21 cellular contexts compared by ENCODE assay signal in the genomic region with DNA sequence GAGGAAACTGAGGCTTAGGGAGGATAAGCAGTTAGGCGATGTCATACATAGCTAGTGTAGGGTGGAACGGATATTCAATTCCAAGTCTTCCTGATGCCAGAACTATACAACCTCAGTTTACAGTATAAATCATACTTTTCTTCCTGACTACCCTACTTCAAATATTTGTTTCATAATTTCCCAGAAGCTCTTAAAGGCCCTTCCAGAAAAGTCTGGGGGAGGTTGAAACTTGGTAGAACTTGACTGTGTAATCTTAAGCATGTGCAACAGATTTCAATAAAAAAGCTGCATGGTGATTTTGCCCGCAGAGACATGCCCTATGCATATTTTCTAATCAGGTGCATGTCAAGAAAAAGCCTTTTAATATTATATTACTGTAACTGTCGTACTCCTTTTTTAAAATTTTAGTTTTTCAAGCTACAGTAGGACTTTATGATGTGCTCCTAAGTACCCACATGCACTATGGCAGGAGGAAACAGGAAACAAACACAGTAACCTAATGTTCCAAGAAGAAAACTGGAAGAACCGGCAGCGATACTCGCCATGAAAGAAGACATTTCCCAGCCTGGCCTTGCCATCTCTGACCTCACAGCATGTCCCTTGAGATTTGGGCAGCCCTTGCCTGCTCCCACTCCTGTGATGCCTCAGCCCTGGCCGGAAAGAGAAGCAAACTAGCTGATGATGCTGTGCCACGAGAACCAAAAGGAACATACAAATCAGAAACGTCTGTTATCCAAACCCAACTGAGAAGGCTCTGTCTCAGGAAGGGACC.
DNase-seq lines count a peak whose midpoint lies in the region; ATAC-seq, FAIRE-seq and TF ChIP-seq lines count a peak whose summit lies in the region.
"Had no signal": no experiment of that assay in that cellular context is flagged by ENCODE, and none has a peak within 500 bp of the region (broad histone marks: within the 10 kb centered on the region; RNA-seq: fewer than 3 reads in every experiment).

No MANE protein-coding gene starts in this region.

- H3K9me3 ChIP-seq in BLaER1, result no peaks in the 10 kb centered on the region
- H3K9me3 ChIP-seq in H1 (ENCODE audit: insufficient read depth in 2 of 2, low read depth in 1 of 2, low read length in 1 of 2), result no peaks in the 10 kb centered on the region
- H3K9me3 ChIP-seq in lung (ENCODE audit: control insufficient read depth in 2 of 2, insufficient read depth in 1 of 2, low read length in 1 of 2), result peaks cover 0 to 2% of the 10 kb centered on the region in 2 donors
- no peaks in the 10 kb centered on the region for H3K9me3 ChIP-seq in smooth muscle cell (replicated peaks; ENCODE audit: low read depth)
- H3K9me3 ChIP-seq: A549, heart left ventricle, left ventricle myocardium inferior had no signal

- no peaks in the 10 kb centered on the region for H3F3A ChIP-seq in smooth muscle cell (ENCODE audit: low read depth)

- H3K79me1 ChIP-seq in H1 (ENCODE audit: low read depth, low read length), result no peaks in the 10 kb centered on the region

- H3K36me3 ChIP-seq in BLaER1 (no peaks in the 10 kb centered on the region), H1 (ENCODE audit: control insufficient read depth in 2 of 4, insufficient read depth in 4 of 4, low read length in 3 of 4) (no peaks in the 10 kb centered on the region), lung (ENCODE audit: control insufficient read depth in 2 of 2, insufficient read depth in 2 of 2, low read length in 2 of 2) (no peaks in the 10 kb centered on the region), smooth muscle cell (ENCODE audit: low read depth) (no peaks in the 10 kb centered on the region)
- H3K36me3 ChIP-seq: heart left ventricle, left ventricle myocardium inferior had no signal

- peak overlapping the region; percentile 73; the same call in 1 of the 2 replicates for H3K18ac ChIP-seq in H1 (ENCODE audit: extremely low read depth, low read length)

- no peak for TF ChIP-seq POLR2A in H1 (IDR thresholded peaks at IDR 0.05; ENCODE audit: control extremely low read depth in 1 of 2, low read depth in 2 of 2, low read length in 2 of 2)

- no peak overlapping the region for H4K8ac ChIP-seq in H1 (ENCODE audit: extremely low read depth, insufficient read depth, low read length)

- H3K4me1 ChIP-seq in BLaER1 (peaks cover 7% of the 10 kb centered on the region), H1 (replicated peaks in 1 of 4; ENCODE audit: control insufficient read depth in 3 of 4, insufficient read depth in 4 of 4, low read length in 3 of 4) (peaks cover 2 to 32% (median 14%) of the 10 kb centered on the region in 4 experiments; a peak in 6 of 7 replicates), lung (ENCODE audit: control insufficient read depth in 2 of 2, insufficient read depth in 2 of 2, low read length in 2 of 2) (no peaks in the 10 kb centered on the region), smooth muscle cell (ENCODE audit: low read depth) (peaks cover 18% of the 10 kb centered on the region)

- no peak overlapping the region for H2BK120ac ChIP-seq in H1 (replicated peaks; ENCODE audit: low read depth, low read length)

- H2BK5ac ChIP-seq in H1 (ENCODE audit: low read depth, low read length), result no peak overlapping the region

- no peak for TF ChIP-seq EP300 in H1 (IDR thresholded peaks at IDR 0.05; ENCODE audit: borderline replicate concordance in 1 of 2, low read depth in 2 of 2, low read length in 2 of 2)

- CTCF ChIA-PET in H1 (lab: Charles Lee; ENCODE audit: partially characterized antibody), result interaction anchor here (0.9 to 1.3 kb wide), 3 partner anchors 15 to 63 kb away, joined by 3 read pairs; no protein-coding TSS in a partner anchor

- ATAC-seq in lung (ENCODE audit: insufficient read depth, low FRiP score), result peak; percentile 34
- ATAC-seq in HG03159 (IDR thresholded peaks at IDR 0.05; ENCODE audit: unreplicated experiment), result no peak
- ATAC-seq: A549; activated T-cell treated with anti-CD3 and anti-CD28 coated beads, Interleukin-2, amount 50 U/mL, for 72 hours; heart left ventricle; Right ventricle myocardium inferior had no signal

- H2BK20ac ChIP-seq in H1 (ENCODE audit: low read length), result no peak overlapping the region

- no peak overlapping the region for H3K56ac ChIP-seq in H1 (replicated peaks; ENCODE audit: insufficient read length, low read depth, low read length)

- POLR2A ChIA-PET in H1 (lab: Charles Lee; ENCODE audit: partially characterized antibody), result interaction anchor here (1.5 kb wide), 1 partner anchor 13 kb away, joined by 3 read pairs; no protein-coding TSS in a partner anchor

- no peak overlapping the region for H4K5ac ChIP-seq in H1 (ENCODE audit: insufficient read length, low read depth, low read length)

- H3K4ac ChIP-seq in H1 (replicated peaks; ENCODE audit: insufficient read length, low read depth, low read length), result no peak overlapping the region

- no peak overlapping the region for H3K14ac ChIP-seq in H1 (ENCODE audit: insufficient read length)

- TF ChIP-seq CTCF in H1 (IDR thresholded peaks at IDR 0.05; ENCODE audit: control extremely low read depth in 1 of 3, insufficient read depth in 1 of 3, low read depth in 1 of 3, low read length in 3 of 3) (no peak), lung (IDR thresholded peaks at IDR 0.05; ENCODE audit: control extremely low read depth, extremely low read depth) (no peak), smooth muscle cell (IDR thresholded peaks at IDR 0.05; ENCODE audit: borderline replicate concordance, insufficient read depth, poor library complexity, severe bottlenecking) (no peak)

- no peak overlapping the region for H2AK5ac ChIP-seq in H1 (ENCODE audit: low read depth, low read length)

- no peaks in the 10 kb centered on the region for H3K23me2 ChIP-seq in H1 (ENCODE audit: low read depth, low read length)

- H3K27ac ChIP-seq in BLaER1 (no peak overlapping the region), H1 (ENCODE audit: low read depth, low read length) (no peak overlapping the region), lung (ENCODE audit: low read depth in 1 of 2, low read length in 1 of 2) (peak overlapping the region in 1 of 2 donors; percentile 21), smooth muscle cell (ENCODE audit: low read depth) (no peak overlapping the region)
- H3K27ac ChIP-seq: heart left ventricle, KMS-11, left ventricle myocardium inferior had no signal

- peak overlapping the region; percentile 77; the same call in 1 of the 2 replicates for H2BK12ac ChIP-seq in H1 (ENCODE audit: low read depth, low read length)

- no peaks in the 10 kb centered on the region for H3K27me3 ChIP-seq in BLaER1
- H3K27me3 ChIP-seq in H1 (replicated peaks in 1 of 4; ENCODE audit: control insufficient read depth in 3 of 4, extremely low read depth in 1 of 4, insufficient read depth in 3 of 4, low read length in 3 of 4), result no peaks in the 10 kb centered on the region; a peak in 1 of 7 replicates
- H3K27me3 ChIP-seq in lung (ENCODE audit: control insufficient read depth, insufficient read depth), result no peaks in the 10 kb centered on the region
- H3K27me3 ChIP-seq in smooth muscle cell (ENCODE audit: low read depth), result no peaks in the 10 kb centered on the region
- H3K27me3 ChIP-seq: heart left ventricle had no signal

- DNase-seq in LHCN-M2 (ENCODE audit: low read depth), result peak; percentile 79
- DNase-seq in H1 (ENCODE audit: low read depth in 1 of 2, low spot score in 2 of 2), result no peak
- no peak for DNase-seq in lung (ENCODE audit: low spot score)
- DNase-seq in NCI-H1694 treated with DMSO at 0.1 percent for 48 hours (lab: John Stamatoyannopoulos, UW), result no peak
- no peak for DNase-seq in smooth muscle cell (lab: John Stamatoyannopoulos, UW; ENCODE audit: unreplicated experiment)
- no peak for DNase-seq in NOMO-1 treated with DMSO at 0.1 percent for 48 hours (lab: John Stamatoyannopoulos, UW; ENCODE audit: unreplicated experiment)
- DNase-seq: activated CD4-positive, alpha-beta T cell treated with anti-CD3 and anti-CD28 coated beads for 1 hour; activated naive CD4-positive, alpha-beta T cell treated with anti-CD3 and anti-CD28 coated beads, Interleukin-2, amount 50 U/mL, for 16 hours; activated T-cell treated with anti-CD3 and anti-CD28 coated beads, Interleukin-2, amount 50 U/mL, for 72 hours; effector CD8-positive, alpha-beta T cell; heart left ventricle; left ventricle myocardium inferior; NCI-H1092 treated with DMSO at 0.1 percent for 48 hours; NCI-H2081; NCI-H510A; retina had no signal

- no peak overlapping the region for H3K23ac ChIP-seq in H1 (ENCODE audit: insufficient read length)

- TF ChIP-seq RAD21 in H1 (IDR thresholded peaks at IDR 0.05 in 1 of 2, conservative IDR thresholded peaks at IDR 0.05 in 1 of 2; ENCODE audit: low read depth in 2 of 2, low read length in 2 of 2), result no peak

- peak; percentile 28 for FAIRE-seq in H1 (lab: Jason Lieb, UNC)

- no peak overlapping the region for H2AFZ ChIP-seq in H1 (ENCODE audit: low read length)
- H2AFZ ChIP-seq in smooth muscle cell (ENCODE audit: low read depth), result no peak overlapping the region

- H4K20me1 ChIP-seq in BLaER1 (no peaks in the 10 kb centered on the region), H1 (replicated peaks in 1 of 2; ENCODE audit: control insufficient read depth in 1 of 2, insufficient read depth in 2 of 2, low read length in 2 of 2) (no peaks in the 10 kb centered on the region), smooth muscle cell (ENCODE audit: low read depth) (no peaks in the 10 kb centered on the region)

- H2BK15ac ChIP-seq in H1 (ENCODE audit: low read length), result 0 out of 2 replicates have a peak overlapping the region, but pooled peaks have one; percentile 22

- H4K91ac ChIP-seq in H1 (replicated peaks; ENCODE audit: insufficient read length, low read length), result no peak overlapping the region

- WGBS in H1 (ENCODE audit: extremely low coverage in 1 of 2, insufficient coverage in 1 of 2, insufficient read length in 1 of 2, insufficient replicate concordance in 2 of 2, low coverage in 1 of 2, low lambda C conversion rate in 2 of 2, missing lambda C conversion rate in 1 of 2), 2 experiments, result 82% methylated on average over 10 of the region's 10 CpGs; no CpG with 5 or more reads in 1 of the 2 experiments
- WGBS in lung, 2 donors, result 67 to 78% methylated on average over 10 of the region's 10 CpGs
- WGBS in smooth muscle cell (ENCODE audit: low lambda C conversion rate), result 90% methylated on average over 10 of the region's 10 CpGs

- H3K9ac ChIP-seq in BLaER1 (no peak overlapping the region), H1 (replicated peaks in 1 of 4; ENCODE audit: extremely low read depth in 1 of 4, low read depth in 3 of 4, low read length in 3 of 4) (no peak overlapping the region), smooth muscle cell (ENCODE audit: low read depth) (no peak overlapping the region)
- H3K9ac ChIP-seq: KMS-11 had no signal

- H3K4me2 ChIP-seq in BLaER1, result peak overlapping the region; percentile 15; the same call in 1 of the 2 replicates
- no peak overlapping the region for H3K4me2 ChIP-seq in H1 (ENCODE audit: insufficient read depth in 1 of 2, low read depth in 2 of 2, low read length in 2 of 2)
- no peak overlapping the region for H3K4me2 ChIP-seq in smooth muscle cell
- H3K4me2 ChIP-seq: A549, KMS-11 had no signal

- no peaks in the 10 kb centered on the region for H3K79me2 ChIP-seq in H1 (ENCODE audit: control insufficient read depth in 1 of 2, insufficient read depth in 2 of 2, low read length in 2 of 2)
- H3K79me2 ChIP-seq in smooth muscle cell (ENCODE audit: low read depth), result no peaks in the 10 kb centered on the region

- no peak overlapping the region for H3K4me3 ChIP-seq in BLaER1
- no peak overlapping the region for H3K4me3 ChIP-seq in H1 (ENCODE audit: extremely low read depth in 1 of 4, insufficient read depth in 2 of 4, low read depth in 3 of 4, low read length in 4 of 4)
- no peak overlapping the region for H3K4me3 ChIP-seq in lung
- H3K4me3 ChIP-seq in smooth muscle cell, result no peak overlapping the region
- H3K4me3 ChIP-seq: A549, heart left ventricle, left ventricle myocardium inferior had no signal
